In the genomic region with DNA sequence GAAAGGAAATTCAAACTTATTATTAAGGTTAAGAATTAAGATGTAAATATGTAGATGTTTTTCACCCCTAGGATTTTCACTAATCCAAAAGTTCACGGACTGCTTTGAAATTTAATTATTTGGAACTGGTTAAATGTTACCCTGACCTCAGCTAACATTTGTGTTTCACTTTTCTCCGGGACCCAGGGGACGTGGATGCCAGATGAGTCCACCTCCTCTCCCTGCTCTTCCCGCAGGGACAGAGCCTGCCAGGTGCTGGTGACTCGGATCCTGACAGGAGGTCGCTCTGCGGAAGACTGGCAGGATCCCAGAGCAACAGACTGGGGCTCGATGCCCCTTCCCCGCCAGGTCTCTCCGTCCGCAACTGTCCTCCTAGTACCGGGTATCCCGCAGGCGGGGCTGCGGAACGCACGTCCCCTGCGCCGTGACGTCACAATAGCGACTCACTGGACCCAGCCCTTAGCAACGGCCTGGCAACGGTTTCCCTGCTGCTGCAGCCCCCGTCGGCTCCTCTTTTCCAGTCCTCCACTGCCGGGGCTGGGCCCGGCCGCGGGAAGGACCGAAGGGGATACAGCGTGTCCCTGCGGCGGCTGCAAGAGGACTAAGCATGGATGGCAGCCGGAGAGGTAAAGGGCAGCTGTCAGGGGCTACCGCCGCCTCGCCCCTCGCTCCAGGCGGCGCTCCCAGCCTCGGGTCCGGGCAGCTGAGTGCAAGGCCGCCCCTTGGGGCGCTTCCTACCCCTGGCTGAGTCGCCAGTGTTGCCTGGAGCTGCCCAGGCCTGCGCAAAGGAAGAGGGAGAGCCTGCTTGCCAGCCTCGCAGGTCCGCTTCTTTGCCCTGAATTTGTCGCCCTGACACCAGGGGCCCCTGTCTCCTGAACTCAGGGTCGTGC, we compare ENCODE assay signal across 8 cellular contexts. TPM values are rescaled to one million over a fixed set of nuclear protein-coding genes. Genes with fewer than 3 reads are reported as not detected.
DNase-seq lines count a peak whose midpoint lies in the region; ATAC-seq and TF ChIP-seq lines count a peak whose summit lies in the region.

A gene with protein sequence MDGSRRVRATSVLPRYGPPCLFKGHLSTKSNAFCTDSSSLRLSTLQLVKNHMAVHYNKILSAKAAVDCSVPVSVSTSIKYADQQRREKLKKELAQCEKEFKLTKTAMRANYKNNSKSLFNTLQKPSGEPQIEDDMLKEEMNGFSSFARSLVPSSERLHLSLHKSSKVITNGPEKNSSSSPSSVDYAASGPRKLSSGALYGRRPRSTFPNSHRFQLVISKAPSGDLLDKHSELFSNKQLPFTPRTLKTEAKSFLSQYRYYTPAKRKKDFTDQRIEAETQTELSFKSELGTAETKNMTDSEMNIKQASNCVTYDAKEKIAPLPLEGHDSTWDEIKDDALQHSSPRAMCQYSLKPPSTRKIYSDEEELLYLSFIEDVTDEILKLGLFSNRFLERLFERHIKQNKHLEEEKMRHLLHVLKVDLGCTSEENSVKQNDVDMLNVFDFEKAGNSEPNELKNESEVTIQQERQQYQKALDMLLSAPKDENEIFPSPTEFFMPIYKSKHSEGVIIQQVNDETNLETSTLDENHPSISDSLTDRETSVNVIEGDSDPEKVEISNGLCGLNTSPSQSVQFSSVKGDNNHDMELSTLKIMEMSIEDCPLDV (plus strand): TSS at position 446 of the 890 bp plus-strand sequence. CDS start 162 bp downstream, at position 608.

- intact Hi-C loops in vagina (cut with DNase I) = no loop called here

- H3K4me1 ChIP-seq in hepatocyte (ENCODE audit: insufficient read depth) (peaks cover 6% of the 10 kb centered on the region), rectal smooth muscle tissue (ENCODE audit: control insufficient read depth, insufficient read depth, low read length) (peaks cover 3% of the 10 kb centered on the region), vagina (peaks cover 14% of the 10 kb centered on the region)

- no peak for TF ChIP-seq CTCF in astrocyte of the spinal cord (IDR thresholded peaks at IDR 0.05; ENCODE audit: low read depth, low read length)
- no peak for TF ChIP-seq CTCF in hepatocyte (IDR thresholded peaks at IDR 0.05; ENCODE audit: poor library complexity)
- TF ChIP-seq CTCF in vagina (IDR thresholded peaks at IDR 0.05) = no peak

- H3K27me3 ChIP-seq in hepatocyte = no peaks in the 10 kb centered on the region
- no peaks in the 10 kb centered on the region for H3K27me3 ChIP-seq in rectal smooth muscle tissue (ENCODE audit: control insufficient read depth, insufficient read depth, low read length)
- H3K27me3 ChIP-seq in vagina = no peaks in the 10 kb centered on the region

- H3K9me3 ChIP-seq in hepatocyte (ENCODE audit: low read depth) (no peaks in the 10 kb centered on the region), vagina (no peaks in the 10 kb centered on the region)

- 2% methylated on average over 49 of the region's 50 CpGs for WGBS in hepatocyte (ENCODE audit: low lambda C conversion rate, missing lambda C conversion rate)

- H3K36me3 ChIP-seq in hepatocyte (replicated peaks; ENCODE audit: insufficient read depth, low read depth) (no peaks in the 10 kb centered on the region), rectal smooth muscle tissue (ENCODE audit: control insufficient read depth, insufficient read depth, low read length) (no peaks in the 10 kb centered on the region), vagina (no peaks in the 10 kb centered on the region)

- H3K9ac ChIP-seq in rectal smooth muscle tissue (ENCODE audit: low read length) = peak within 1 kb of the TSS; percentile 46

- no peaks in the 10 kb centered on the region for H3K9me2 ChIP-seq in hepatocyte (replicated peaks; ENCODE audit: insufficient read depth)

- peak within 1 kb of the TSS; percentile 84 for H3K4me3 ChIP-seq in astrocyte of the spinal cord (ENCODE audit: low read depth, low read length)
- H3K4me3 ChIP-seq in hepatocyte = peak within 1 kb of the TSS; percentile 91
- H3K4me3 ChIP-seq in rectal smooth muscle tissue (ENCODE audit: low read length) = peak within 1 kb of the TSS; percentile 96
- peak within 1 kb of the TSS; percentile 79 to 94 for H3K4me3 ChIP-seq in vagina

- H3K79me2 ChIP-seq in hepatocyte = peaks cover 20% of the 10 kb centered on the region

- H3K27ac ChIP-seq in hepatocyte (peak within 1 kb of the TSS; percentile 89), rectal smooth muscle tissue (ENCODE audit: low read depth, low read length) (peak within 1 kb of the TSS; percentile 75), vagina (peak within 1 kb of the TSS; percentile 79)

- peak; percentile 99 for ATAC-seq in GM18502 (IDR thresholded peaks at IDR 0.05; ENCODE audit: poor library complexity, unreplicated experiment)
- ATAC-seq in HG02885 (IDR thresholded peaks at IDR 0.05; ENCODE audit: poor library complexity, unreplicated experiment) = peak; percentile 100

- peak within 1 kb of the TSS; percentile 94 for H3K4me2 ChIP-seq in hepatocyte

- no peaks in the 10 kb centered on the region for H4K20me1 ChIP-seq in hepatocyte (ENCODE audit: insufficient read depth, poor library complexity, severe bottlenecking)

- peak within 1 kb of the TSS; percentile 95 for H2AFZ ChIP-seq in hepatocyte

- peak in 1 of 2 donors; percentile 54 for TF ChIP-seq POLR2A in vagina (IDR thresholded peaks at IDR 0.05)

- DNase-seq in NCI-H1694 (lab: John Stamatoyannopoulos, UW) (peak; percentile 96), T-helper 9 cell (peak; percentile 64), astrocyte of the spinal cord (ENCODE audit: low read depth, low spot score) (peak; percentile 91), hepatocyte (ENCODE audit: low spot score) (peak; percentile 97), vagina (ENCODE audit: extremely low spot score in 2 of 2) (peak in 1 of 2 donors; percentile 93)

- in situ Hi-C loops in astrocyte of the spinal cord (cut with HindIII; ENCODE audit: low sequenced_read_pairs) = no loop called here

RNA-seq across cellular contexts. Expression of the gene that starts here (rescaled TPM):
- total RNA-seq in hepatocyte (18.7 and 27.9 TPM in 2 replicates), vagina (9.6 TPM)
- polyA plus RNA-seq in hepatocyte = 9.8 and 11.8 TPM in 2 replicates
